Comparison of ENCODE assay signal across 30 cellular contexts in genomic region chr3:154229217-154229590, GRCh38.
DNase-seq lines count a peak whose midpoint lies in the region; ATAC-seq and TF ChIP-seq lines count a peak whose summit lies in the region.
"Had no signal": no experiment of that assay in that cellular context is flagged by ENCODE, and none has a peak within 500 bp of the region (broad histone marks: within the 10 kb centered on the region; RNA-seq: fewer than 3 reads in every experiment).

No MANE protein-coding gene starts in this region.

- dilution Hi-C loops in mammary epithelial cell (cut with HindIII; ENCODE audit: low sequenced_read_pairs): no loop called here

- no peaks in the 10 kb centered on the region for H3K9me3 Mint-ChIP-seq in MCF 10A (ENCODE audit: unreplicated experiment)
- H3K9me3 Mint-ChIP-seq: activated CD8-positive, alpha-beta T cell treated with anti-CD3 and anti-CD28 coated beads for 36 hours; activated naive CD4-positive, alpha-beta T cell treated with anti-CD3 and anti-CD28 coated beads for 36 hours; brain; CD14-positive monocyte; neural progenitor cell had no signal

- H3K4me1 Mint-ChIP-seq in MCF 10A (ENCODE audit: insufficient read depth, unreplicated experiment): no peaks in the 10 kb centered on the region
- H3K4me1 Mint-ChIP-seq: activated CD4-positive, alpha-beta T cell treated with anti-CD3 and anti-CD28 coated beads for 36 hours; brain; neural progenitor cell had no signal

- H3K27me3 Mint-ChIP-seq in MCF 10A (ENCODE audit: insufficient read depth, unreplicated experiment): no peaks in the 10 kb centered on the region

- CTCF ChIA-PET in mammary epithelial cell (lab: Charles Lee; ENCODE audit: low non-redundant PET): no interaction called here
- CTCF ChIA-PET in MCF 10A (lab: Yijun Ruan, JAX): interaction anchor here (0.7 to 1.3 kb wide), 3 partner anchors 16 to 24 kb away, joined by 3 read pairs; no protein-coding TSS in a partner anchor

- H3K36me3 ChIP-seq in mammary epithelial cell (ENCODE audit: insufficient read depth, low read length) (no peaks in the 10 kb centered on the region), esophagus muscularis mucosa (peaks cover 0 to 31% (median 1%) of the 10 kb centered on the region in 4 donors), lower lobe of right lung (no peaks in the 10 kb centered on the region), upper lobe of right lung (no peaks in the 10 kb centered on the region), vagina (no peaks in the 10 kb centered on the region)
- H3K36me3 ChIP-seq: MG63, neural progenitor cell, pancreas, right atrium auricular region had no signal

- no peaks in the 10 kb centered on the region for H3K4me1 ChIP-seq in mammary epithelial cell (ENCODE audit: insufficient read depth, low read length)
- peaks cover 2 to 38% (median 34%) of the 10 kb centered on the region in 4 donors for H3K4me1 ChIP-seq in esophagus muscularis mucosa
- peaks cover 4% of the 10 kb centered on the region for H3K4me1 ChIP-seq in lower lobe of right lung
- H3K4me1 ChIP-seq in upper lobe of right lung: peaks cover 3% of the 10 kb centered on the region
- peaks cover 20% of the 10 kb centered on the region for H3K4me1 ChIP-seq in vagina
- H3K4me1 ChIP-seq: pancreas had no signal

- intact Hi-C loops in mammary epithelial cell (cut with micrococcal nuclease): no loop called here
- intact Hi-C loops in MCF 10A (cut with micrococcal nuclease): no loop called here
- intact Hi-C loops in esophagus muscularis mucosa (cut with DNase I): loop anchor here (5.0 kb wide), 1 partner anchor 42 kb away; no protein-coding TSS in a partner anchor
- intact Hi-C loops in lower lobe of right lung (cut with DNase I): no loop called here
- intact Hi-C loops in upper lobe of right lung (cut with DNase I): no loop called here
- intact Hi-C loops in vagina (cut with DNase I): no loop called here
- intact Hi-C loops in lower leg skin (cut with DNase I; ENCODE audit: low total_unique reads): no loop called here

- no peaks in the 10 kb centered on the region for H4K20me1 ChIP-seq in mammary epithelial cell (ENCODE audit: insufficient read depth, low read length)

- H3K4me3 ChIP-seq in mammary epithelial cell (replicated peaks in 1 of 3; ENCODE audit: insufficient read depth in 1 of 3, low read depth in 2 of 3, low read length in 3 of 3) (no peak overlapping the region), esophagus muscularis mucosa (no peak overlapping the region), lower lobe of right lung (no peak overlapping the region), upper lobe of right lung (no peak overlapping the region), vagina (no peak overlapping the region), lower leg skin (ENCODE audit: low read depth, poor library complexity, severe bottlenecking) (no peak overlapping the region)
- H3K4me3 ChIP-seq: MG63, neural progenitor cell, pancreas, right atrium auricular region, smooth muscle cell had no signal

- in situ Hi-C loops in mammary epithelial cell (cut with MboI; ENCODE audit: low sequenced_read_pairs in 2 of 2): no loop called here

- no peak overlapping the region for H2AFZ ChIP-seq in mammary epithelial cell (ENCODE audit: low read depth, low read length)
- H2AFZ ChIP-seq: neural progenitor cell had no signal

- POLR2A ChIA-PET in MCF 10A (lab: Yijun Ruan, JAX): interaction anchor here (0.7 kb wide), 1 partner anchor 11 kb away, joined by 3 read pairs; no protein-coding TSS in a partner anchor

- 92% methylated on average over 2 of the region's 2 CpGs for WGBS in mammary epithelial cell (ENCODE audit: low coverage, missing lambda C conversion rate)
- WGBS in esophagus muscularis mucosa: 39% methylated on average over 2 of the region's 2 CpGs
- 69 to 81% methylated on average over 2 of the region's 2 CpGs for WGBS in lower leg skin, 2 donors

- TF ChIP-seq EP300 in esophagus muscularis mucosa (IDR thresholded peaks at IDR 0.05): no peak

- H3K27ac Mint-ChIP-seq in MCF 10A (ENCODE audit: low read depth, unreplicated experiment): no peak overlapping the region
- H3K27ac Mint-ChIP-seq: activated CD4-positive, alpha-beta T cell treated with anti-CD3 and anti-CD28 coated beads for 36 hours; activated CD8-positive, alpha-beta T cell treated with anti-CD3 and anti-CD28 coated beads for 36 hours; activated naive CD4-positive, alpha-beta T cell treated with anti-CD3 and anti-CD28 coated beads for 36 hours; brain; CD14-positive monocyte; neural progenitor cell had no signal

- ATAC-seq in lower lobe of right lung (peak; percentile 24 to 30), upper lobe of right lung (no peak)
- ATAC-seq: activated CD4-positive, alpha-beta T cell treated with anti-CD3 and anti-CD28 coated beads for 36 hours; activated CD8-positive, alpha-beta T cell treated with anti-CD3 and anti-CD28 coated beads for 36 hours; pancreas had no signal

- no TSS peak for BruUV-seq in mammary epithelial cell (replicated peaks; lab: Mats Ljungman, UMichigan)
- BruUV-seq in MCF 10A (replicated peaks; lab: Mats Ljungman, UMichigan): no TSS peak

- H3K4me2 ChIP-seq in mammary epithelial cell (ENCODE audit: insufficient read depth, low read depth, low read length): no peak overlapping the region
- H3K4me2 ChIP-seq: neural progenitor cell had no signal

- H3K9ac ChIP-seq in mammary epithelial cell (ENCODE audit: insufficient read depth, low read length): no peak overlapping the region
- H3K9ac ChIP-seq: neural progenitor cell had no signal

- H3K9me3 ChIP-seq in mammary epithelial cell (replicated peaks; ENCODE audit: insufficient read depth, low read length) (no peaks in the 10 kb centered on the region), esophagus muscularis mucosa (no peaks in the 10 kb centered on the region), lower lobe of right lung (no peaks in the 10 kb centered on the region), upper lobe of right lung (no peaks in the 10 kb centered on the region), vagina (no peaks in the 10 kb centered on the region)
- H3K9me3 ChIP-seq: MG63, pancreas, right atrium auricular region had no signal

- no peak for TF ChIP-seq POLR2A in esophagus muscularis mucosa (IDR thresholded peaks at IDR 0.05; ENCODE audit: low read depth)
- no peak for TF ChIP-seq POLR2A in vagina (IDR thresholded peaks at IDR 0.05)
- no peak for TF ChIP-seq POLR2A in lower leg skin (IDR thresholded peaks at IDR 0.05)

- H3K36me3 Mint-ChIP-seq in MCF 10A (ENCODE audit: insufficient read depth, unreplicated experiment): no peaks in the 10 kb centered on the region
- H3K36me3 Mint-ChIP-seq: brain, CD14-positive monocyte had no signal

- H3K27me3 ChIP-seq in mammary epithelial cell (ENCODE audit: insufficient read depth, low read length): no peaks in the 10 kb centered on the region
- no peaks in the 10 kb centered on the region for H3K27me3 ChIP-seq in esophagus muscularis mucosa
- H3K27me3 ChIP-seq in lower lobe of right lung (ENCODE audit: low read depth): no peaks in the 10 kb centered on the region
- no peaks in the 10 kb centered on the region for H3K27me3 ChIP-seq in upper lobe of right lung
- H3K27me3 ChIP-seq in vagina: no peaks in the 10 kb centered on the region
- H3K27me3 ChIP-seq: neural progenitor cell, pancreas, right atrium auricular region had no signal

- no peak overlapping the region for H3K4me3 Mint-ChIP-seq in MCF 10A (ENCODE audit: unreplicated experiment)
- H3K4me3 Mint-ChIP-seq: activated CD4-positive, alpha-beta T cell treated with anti-CD3 and anti-CD28 coated beads for 36 hours; activated CD8-positive, alpha-beta T cell treated with anti-CD3 and anti-CD28 coated beads for 36 hours; activated naive CD4-positive, alpha-beta T cell treated with anti-CD3 and anti-CD28 coated beads for 36 hours; brain; CD14-positive monocyte; neural progenitor cell had no signal

- H3K27ac ChIP-seq in mammary epithelial cell (ENCODE audit: insufficient read depth, low read depth, low read length): no peak overlapping the region
- H3K27ac ChIP-seq in esophagus muscularis mucosa (replicated peaks in 1 of 4): peak overlapping the region; percentile 46 to 65 (median 63)
- peak overlapping the region; percentile 25 for H3K27ac ChIP-seq in lower lobe of right lung
- H3K27ac ChIP-seq in upper lobe of right lung: peak overlapping the region; percentile 19
- H3K27ac ChIP-seq in vagina: no peak overlapping the region
- H3K27ac ChIP-seq: 22Rv1, neural progenitor cell, pancreas, right atrium auricular region had no signal

- TF ChIP-seq CTCF in mammary epithelial cell (conservative IDR thresholded peaks at IDR 0.05 in 1 of 2, IDR thresholded peaks at IDR 0.05 in 1 of 2; ENCODE audit: extremely low read depth in 1 of 2, insufficient read depth in 1 of 2, low read depth in 1 of 2, low read length in 2 of 2): no peak
- no peak for TF ChIP-seq CTCF in MCF 10A (IDR thresholded peaks at IDR 0.05; ENCODE audit: unreplicated experiment)
- no peak for TF ChIP-seq CTCF in esophagus muscularis mucosa (IDR thresholded peaks at IDR 0.05)
- TF ChIP-seq CTCF in lower lobe of right lung (IDR thresholded peaks at IDR 0.05): no peak
- no peak for TF ChIP-seq CTCF in upper lobe of right lung (IDR thresholded peaks at IDR 0.05)
- no peak for TF ChIP-seq CTCF in vagina (IDR thresholded peaks at IDR 0.05)
- no peak for TF ChIP-seq CTCF in lower leg skin (IDR thresholded peaks at IDR 0.05)

- peak; percentile 11 for DNase-seq in mammary epithelial cell
- DNase-seq in MCF 10A (ENCODE audit: unreplicated experiment): no peak
- DNase-seq in esophagus muscularis mucosa (ENCODE audit: extremely low spot score): no peak
- DNase-seq in lower lobe of right lung: no peak
- no peak for DNase-seq in upper lobe of right lung
- no peak for DNase-seq in vagina (ENCODE audit: extremely low spot score in 2 of 2)
- DNase-seq in glomerular visceral epithelial cell (ENCODE audit: extremely low spot score): no peak
- DNase-seq in lower leg skin (ENCODE audit: low spot score in 2 of 2): no peak
- DNase-seq: activated CD4-positive, alpha-beta T cell treated with anti-CD3 and anti-CD28 coated beads for 36 hours; activated CD8-positive, alpha-beta memory T cell treated with anti-CD3 and anti-CD28 coated beads, Interleukin-2, amount 50 U/mL, for 48 hours; activated CD8-positive, alpha-beta T cell treated with anti-CD3 and anti-CD28 coated beads for 36 hours; activated naive CD4-positive, alpha-beta T cell treated with anti-CD3 and anti-CD28 coated beads for 36 hours; Calu3; DMS79; GDM1; head of caudate nucleus; KBM-7; kidney glomerular epithelial cell; MG63; NCI-H1417 treated with DMSO at 0.1 percent for 48 hours; NCI-H446; pancreas; stimulated activated naive CD4-positive, alpha-beta T cell; SW 1271 had no signal

- H3K79me2 ChIP-seq in mammary epithelial cell (ENCODE audit: insufficient read depth, low read length): no peaks in the 10 kb centered on the region

Comparison
In these comparisons a context has a peak if more than half of its experiments do, and no peak if none do; other contexts are left out.
1. H3K27ac ChIP-seq: peak in esophagus muscularis mucosa (4 of 4), lower lobe of right lung (single experiment) and upper lobe of right lung (single experiment); none in mammary epithelial cell (single experiment) and vagina (single experiment).